Comparison of ENCODE assay signal across 13 cellular contexts in the genomic region with DNA sequence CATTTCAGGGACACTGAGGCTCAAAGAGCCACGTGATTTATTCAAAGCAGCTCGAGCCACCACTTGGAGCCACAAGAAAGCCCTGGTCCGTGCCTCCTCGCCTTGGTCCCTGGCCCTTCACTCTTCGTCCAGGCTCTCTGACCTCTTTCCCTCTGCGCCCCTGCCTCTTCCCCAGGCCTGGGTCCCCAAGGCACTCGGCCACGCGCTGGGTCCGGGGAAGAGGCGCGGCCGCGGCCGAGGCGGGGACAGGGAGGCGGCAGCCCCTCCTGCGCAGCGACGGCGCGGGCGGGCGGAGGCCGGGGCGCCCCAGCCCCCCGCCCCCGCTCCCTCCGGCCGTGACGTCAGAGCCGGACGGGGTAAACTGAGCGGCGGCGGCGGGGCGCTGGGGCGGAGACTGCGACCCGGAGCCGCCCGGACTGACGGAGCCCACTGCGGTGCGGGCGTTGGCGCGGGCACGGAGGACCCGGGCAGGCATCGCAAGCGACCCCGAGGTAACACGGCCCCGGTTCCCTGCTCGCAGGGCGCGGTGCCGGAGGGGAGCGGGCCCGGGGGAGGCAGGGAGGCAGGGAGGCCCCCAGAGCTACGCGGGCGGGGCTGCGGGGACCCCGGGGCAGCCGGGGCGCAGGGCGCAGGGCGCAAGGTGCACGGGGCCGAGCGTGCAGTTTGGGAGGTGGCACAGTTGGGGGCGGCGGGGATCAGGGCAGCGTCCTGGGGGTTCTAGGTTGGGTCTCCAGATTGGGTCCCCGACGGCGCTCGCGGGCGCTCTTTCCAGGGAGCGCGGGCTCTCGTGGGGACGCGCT. TPM values are rescaled to one million over a fixed set of nuclear protein-coding genes. Genes with fewer than 3 reads are reported as not detected.
DNase-seq lines count a peak whose midpoint lies in the region; ATAC-seq and TF ChIP-seq lines count a peak whose summit lies in the region.
"Had no signal": no experiment of that assay in that cellular context is flagged by ENCODE, and none has a peak within 500 bp of the region (broad histone marks: within the 10 kb centered on the region; RNA-seq: fewer than 3 reads in every experiment).

A gene (plus strand): TSS at position 385 of the 800 bp plus-strand sequence. CDS start 580 bp downstream, outside the sequence.

- intact Hi-C loops in lower lobe of right lung (cut with DNase I): no loop called here

- peaks cover 8% of the 10 kb centered on the region for H3K4me1 Mint-ChIP-seq in activated naive CD8-positive, alpha-beta T cell (ENCODE audit: low read depth)
- peaks cover 4% of the 10 kb centered on the region for H3K4me1 Mint-ChIP-seq in activated naive CD8-positive, alpha-beta T cell treated with anti-CD3 and anti-CD28 coated beads for 36 hours

- no peaks in the 10 kb centered on the region for H3K9me3 ChIP-seq in lower lobe of right lung
- no peaks in the 10 kb centered on the region for H3K9me3 ChIP-seq in thymus (ENCODE audit: control insufficient read depth)

- H3K4me3 ChIP-seq in lower lobe of right lung (peak within 1 kb of the TSS; percentile 25), thymus (ENCODE audit: low read length) (peak within 1 kb of the TSS; percentile 68)

- no peak for TF ChIP-seq CTCF in lower lobe of right lung (IDR thresholded peaks at IDR 0.05)

- peak within 1 kb of the TSS; percentile 65 for H3K4me3 Mint-ChIP-seq in activated naive CD8-positive, alpha-beta T cell
- H3K4me3 Mint-ChIP-seq in activated naive CD8-positive, alpha-beta T cell treated with anti-CD3 and anti-CD28 coated beads for 36 hours: no peak within 1 kb of the TSS
- H3K4me3 Mint-ChIP-seq: activated CD8-positive, alpha-beta memory T cell treated with anti-CD3 and anti-CD28 coated beads, Interleukin-2, amount 10 ng/mL, durations not matched to agents 7 days and 5 days had no signal

- H3K27ac Mint-ChIP-seq in activated naive CD8-positive, alpha-beta T cell: no peak within 1 kb of the TSS
- no peak within 1 kb of the TSS for H3K27ac Mint-ChIP-seq in activated naive CD8-positive, alpha-beta T cell treated with anti-CD3 and anti-CD28 coated beads for 36 hours
- H3K27ac Mint-ChIP-seq: activated CD8-positive, alpha-beta memory T cell treated with anti-CD3 and anti-CD28 coated beads, Interleukin-2, amount 10 ng/mL, durations not matched to agents 7 days and 5 days; CD4-positive, CD25-positive, alpha-beta regulatory T cell had no signal

- WGBS in thymus: 7% methylated on average over 88 of the region's 88 CpGs

- H3K4me1 ChIP-seq in lower lobe of right lung: peaks cover 6% of the 10 kb centered on the region
- H3K4me1 ChIP-seq in thymus (ENCODE audit: control insufficient read depth, insufficient read depth, low read length): peaks cover 13% of the 10 kb centered on the region

- H3K36me3 ChIP-seq in lower lobe of right lung (no peaks in the 10 kb centered on the region), thymus (ENCODE audit: control insufficient read depth, insufficient read depth) (no peaks in the 10 kb centered on the region)

- peak; percentile 16 to 31 for ATAC-seq in lower lobe of right lung
- ATAC-seq in HG03280 (IDR thresholded peaks at IDR 0.05; ENCODE audit: unreplicated experiment): no peak
- ATAC-seq: activated CD8-positive, alpha-beta memory T cell treated with anti-CD3 and anti-CD28 coated beads, Interleukin-2, amount 10 ng/mL, durations not matched to agents 7 days and 5 days; left colon had no signal

- H3K27ac ChIP-seq in lower lobe of right lung: no peak within 1 kb of the TSS
- H3K27ac ChIP-seq in thymus (ENCODE audit: low read depth): no peak within 1 kb of the TSS

- no peaks in the 10 kb centered on the region for H3K36me3 Mint-ChIP-seq in activated naive CD8-positive, alpha-beta T cell
- no peaks in the 10 kb centered on the region for H3K36me3 Mint-ChIP-seq in activated naive CD8-positive, alpha-beta T cell treated with anti-CD3 and anti-CD28 coated beads for 36 hours
- H3K36me3 Mint-ChIP-seq: CD4-positive, CD25-positive, alpha-beta regulatory T cell had no signal

- H3K27me3 Mint-ChIP-seq in activated naive CD8-positive, alpha-beta T cell: peaks cover 20% of the 10 kb centered on the region
- H3K27me3 Mint-ChIP-seq in activated naive CD8-positive, alpha-beta T cell treated with anti-CD3 and anti-CD28 coated beads for 36 hours: peaks cover 29% of the 10 kb centered on the region

- DNase-seq in activated naive CD8-positive, alpha-beta T cell treated with anti-CD3 and anti-CD28 coated beads for 36 hours: no peak
- DNase-seq in astrocyte of the hippocampus (ENCODE audit: low read depth, low spot score) (peak; percentile 9), lower lobe of right lung (no peak), HK-2 (ENCODE audit: unreplicated experiment) (no peak), DMS53 treated with DMSO at 0.1 percent for 48 hours (lab: John Stamatoyannopoulos, UW; ENCODE audit: unreplicated experiment) (no peak)
- DNase-seq: activated CD8-positive, alpha-beta memory T cell treated with anti-CD3 and anti-CD28 coated beads, Interleukin-2, amount 10 ng/mL, durations not matched to agents 7 days and 5 days; CD4-positive, CD25-positive, alpha-beta regulatory T cell; left colon; SHP77 treated with DMSO at 0.1 percent for 48 hours; stimulated activated CD4-positive, alpha-beta T cell treated with anti-CD3 and anti-CD28 coated beads, Interleukin-4, amount 100 ng/mL, for 1 hour had no signal

- H3K9me3 Mint-ChIP-seq in activated naive CD8-positive, alpha-beta T cell (ENCODE audit: low read depth): no peaks in the 10 kb centered on the region
- H3K9me3 Mint-ChIP-seq in activated naive CD8-positive, alpha-beta T cell treated with anti-CD3 and anti-CD28 coated beads for 36 hours: no peaks in the 10 kb centered on the region

- H3K27me3 ChIP-seq in lower lobe of right lung (ENCODE audit: low read depth) (peaks cover 46% of the 10 kb centered on the region), thymus (ENCODE audit: control insufficient read depth, insufficient read depth) (peaks cover 32% of the 10 kb centered on the region)

RNA-seq across cellular contexts. Expression of the gene that starts here (rescaled TPM):
- total RNA-seq in activated naive CD8-positive, alpha-beta T cell treated with anti-CD3 and anti-CD28 coated beads for 36 hours: not detected
- total RNA-seq in lower lobe of right lung: 6.3 TPM
- 27.6 TPM for polyA plus RNA-seq in thymus
- total RNA-seq: activated CD8-positive, alpha-beta memory T cell treated with anti-CD3 and anti-CD28 coated beads, Interleukin-2, amount 10 ng/mL, durations not matched to agents 7 days and 5 days had no signal
